In genomic region chr19:17075860-17076538, GRCh38 we compare ENCODE assay signal across 8 cellular contexts. TPM values are rescaled to one million over a fixed set of nuclear protein-coding genes. Genes with fewer than 3 reads are reported as not detected.
DNase-seq lines count a peak whose midpoint lies in the region; ATAC-seq and TF ChIP-seq lines count a peak whose summit lies in the region.

No MANE protein-coding gene starts in this region.

- no peaks in the 10 kb centered on the region for H3K4me1 Mint-ChIP-seq in Caco-2 (ENCODE audit: low read depth, unreplicated experiment)
- H3K4me1 Mint-ChIP-seq in activated CD4-positive, alpha-beta T cell treated with anti-CD3 and anti-CD28 coated beads, Interleukin-2, amount 10 ng/mL, durations not matched to agents 7 days and 5 days = peaks cover 60% of the 10 kb centered on the region

- H3K4me3 Mint-ChIP-seq in Caco-2 (ENCODE audit: unreplicated experiment) = peak overlapping the region; percentile 88
- H3K4me3 Mint-ChIP-seq in activated CD4-positive, alpha-beta T cell treated with anti-CD3 and anti-CD28 coated beads, Interleukin-2, amount 10 ng/mL, durations not matched to agents 7 days and 5 days = peak overlapping the region; percentile 100

- BruUV-seq in Caco-2 (replicated peaks; lab: Mats Ljungman, UMichigan) = no TSS peak

- H3K9me3 Mint-ChIP-seq in Caco-2 (ENCODE audit: unreplicated experiment) = no peaks in the 10 kb centered on the region
- no peaks in the 10 kb centered on the region for H3K9me3 Mint-ChIP-seq in activated CD4-positive, alpha-beta T cell treated with anti-CD3 and anti-CD28 coated beads, Interleukin-2, amount 10 ng/mL, durations not matched to agents 7 days and 5 days

- ATAC-seq in stimulated activated naive CD8-positive, alpha-beta T cell treated with anti-CD3 and anti-CD28 coated beads, Interleukin-15, Interleukin-2, amounts not matched to agents 100 U/mL and 50 U/mL, for 24 hours = no peak
- no peak for ATAC-seq in GM18858 (IDR thresholded peaks at IDR 0.05; ENCODE audit: unreplicated experiment)

- no peaks in the 10 kb centered on the region for H3K27me3 Mint-ChIP-seq in Caco-2 (ENCODE audit: insufficient read depth, unreplicated experiment)
- H3K27me3 Mint-ChIP-seq in activated CD4-positive, alpha-beta T cell treated with anti-CD3 and anti-CD28 coated beads, Interleukin-2, amount 10 ng/mL, durations not matched to agents 7 days and 5 days = no peaks in the 10 kb centered on the region

- intact Hi-C loops in Caco-2 (cut with micrococcal nuclease; ENCODE audit: unreplicated experiment) = loop anchor here (1.0 kb wide), 1 partner anchor 150 kb away; the partner anchor contains the start of gene OCEL1

- H3K4me1 ChIP-seq in Caco-2 (no peaks in the 10 kb centered on the region), mucosa of stomach (ENCODE audit: control insufficient read depth, insufficient read depth, low read length) (peaks cover 47% of the 10 kb centered on the region)
- H3K4me1 ChIP-seq in effector memory CD4-positive, alpha-beta T cell (ENCODE audit: control insufficient read depth, insufficient read depth, low read length, poor library complexity, severe bottlenecking) = peaks cover 34% of the 10 kb centered on the region

- peak overlapping the region; percentile 91 for H3K9ac ChIP-seq in mucosa of stomach (ENCODE audit: low read length)

- POLR2A ChIA-PET in Caco-2 (lab: Charles Lee) = interaction anchor here (0.6 to 2.0 kb wide), 3 partner anchors 9 to 166 kb away, joined by 3 to 5 read pairs (median 3); partner anchors contain the start of gene USE1
- POLR2A ChIA-PET in activated CD4-positive, alpha-beta T cell treated with anti-CD3 and anti-CD28 coated beads, Interleukin-2, amount 10 ng/mL, durations not matched to agents 7 days and 5 days (lab: Charles Lee) = interaction anchor here (0.7 to 1.0 kb wide), 2 partner anchors 49 to 875 kb away, joined by 4 to 8 read pairs; no protein-coding TSS in a partner anchor

- peaks cover 31% of the 10 kb centered on the region for H3K36me3 Mint-ChIP-seq in Caco-2 (ENCODE audit: insufficient read depth, unreplicated experiment)
- peaks cover 25% of the 10 kb centered on the region for H3K36me3 Mint-ChIP-seq in activated CD4-positive, alpha-beta T cell treated with anti-CD3 and anti-CD28 coated beads, Interleukin-2, amount 10 ng/mL, durations not matched to agents 7 days and 5 days (ENCODE audit: low read depth)

- H3K4me3 ChIP-seq in Caco-2 (ENCODE audit: low read depth, low read length) (peak overlapping the region; percentile 88), mucosa of stomach (ENCODE audit: low read length) (peak overlapping the region; percentile 14)
- peak overlapping the region; percentile 92 for H3K4me3 ChIP-seq in effector memory CD4-positive, alpha-beta T cell (ENCODE audit: insufficient read depth, low read depth, low read length, poor library complexity, severe bottlenecking)

- CTCF ChIA-PET in Caco-2 (lab: Charles Lee) = no interaction called here
- CTCF ChIA-PET in activated CD4-positive, alpha-beta T cell treated with anti-CD3 and anti-CD28 coated beads, Interleukin-2, amount 10 ng/mL, durations not matched to agents 7 days and 5 days (lab: Charles Lee) = interaction anchor here (0.8 to 1.2 kb wide), 2 partner anchors 160 to 184 kb away, joined by 3 to 4 read pairs; no protein-coding TSS in a partner anchor

- peak overlapping the region; percentile 92 for H3K27ac Mint-ChIP-seq in Caco-2 (ENCODE audit: unreplicated experiment)
- H3K27ac Mint-ChIP-seq in activated CD4-positive, alpha-beta T cell treated with anti-CD3 and anti-CD28 coated beads, Interleukin-2, amount 10 ng/mL, durations not matched to agents 7 days and 5 days = peak overlapping the region; percentile 95

- H3K9me3 ChIP-seq in Caco-2 = no peaks in the 10 kb centered on the region
- H3K9me3 ChIP-seq in effector memory CD4-positive, alpha-beta T cell (ENCODE audit: control insufficient read depth, low read length) = no peaks in the 10 kb centered on the region
- no peaks in the 10 kb centered on the region for H3K9me3 ChIP-seq in mucosa of stomach (ENCODE audit: control insufficient read depth, low read length)

- H3K27ac ChIP-seq in effector memory CD4-positive, alpha-beta T cell (ENCODE audit: insufficient read depth, low read length, poor library complexity, severe bottlenecking) = peak overlapping the region; percentile 76

- H3K27me3 ChIP-seq in Caco-2 (replicated peaks; ENCODE audit: control insufficient read depth, insufficient read depth, low read length) (no peaks in the 10 kb centered on the region), mucosa of stomach (ENCODE audit: control insufficient read depth, insufficient read depth, low read length) (no peaks in the 10 kb centered on the region)
- H3K27me3 ChIP-seq in effector memory CD4-positive, alpha-beta T cell (replicated peaks; ENCODE audit: control insufficient read depth, insufficient read depth, low read length, poor library complexity, severe bottlenecking) = no peaks in the 10 kb centered on the region

- TF ChIP-seq CTCF in Caco-2 (IDR thresholded peaks at IDR 0.05; ENCODE audit: insufficient read depth in 1 of 2, low read depth in 1 of 2, low read length in 1 of 2, severe bottlenecking in 1 of 2, unreplicated experiment in 1 of 2) = no peak

- H3K36me3 ChIP-seq in Caco-2 (ENCODE audit: control insufficient read depth, insufficient read depth, low read length) (no peaks in the 10 kb centered on the region), mucosa of stomach (ENCODE audit: control insufficient read depth, insufficient read depth, low read length) (no peaks in the 10 kb centered on the region)
- H3K36me3 ChIP-seq in effector memory CD4-positive, alpha-beta T cell (ENCODE audit: control insufficient read depth, insufficient read depth, low read length) = peaks cover 13% of the 10 kb centered on the region

- peak in 1 of 2 experiments; percentile 17 for DNase-seq in Caco-2
- peak; percentile 22 for DNase-seq in LHCN-M2 (ENCODE audit: low read depth)
- DNase-seq in activated CD4-positive, alpha-beta T cell treated with anti-CD3 and anti-CD28 coated beads, Interleukin-2, amount 10 ng/mL, durations not matched to agents 7 days and 5 days = peak; percentile 57
- peak; percentile 34 to 46 (median 37) for DNase-seq in effector memory CD4-positive, alpha-beta T cell
- DNase-seq in stimulated activated naive CD8-positive, alpha-beta T cell treated with anti-CD3 and anti-CD28 coated beads, Interleukin-15, Interleukin-2, amounts not matched to agents 100 U/mL and 50 U/mL, for 24 hours = peak; percentile 61
- no peak for DNase-seq in inferior parietal cortex (ENCODE audit: extremely low spot score)

RNA-seq across cellular contexts. Expression of gene MYO9B, which starts 0.4 kb away (rescaled TPM):
- total RNA-seq in Caco-2 (2022) = 47.6 and 52.8 TPM in 2 replicates
- total RNA-seq in LHCN-M2 (2014; rRNA removed) = 50.7 and 52.1 TPM in 2 replicates
- 48.8 TPM for polyA plus RNA-seq in LHCN-M2 (2012)
- total RNA-seq in activated CD4-positive, alpha-beta T cell treated with anti-CD3 and anti-CD28 coated beads, Interleukin-2, amount 10 ng/mL, durations not matched to agents 7 days and 5 days = 100 to 1,000 TPM; 217 to 218 TPM

RNA-seq across cellular contexts. Expression of gene HAUS8, which starts 0.7 kb away (rescaled TPM):
- total RNA-seq in Caco-2 (2022) (24.4 and 30.6 TPM in 2 replicates), LHCN-M2 (2014; rRNA removed) (16.3 and 19.8 TPM in 2 replicates)
- 14.4 TPM for polyA plus RNA-seq in LHCN-M2 (2012)
- total RNA-seq in activated CD4-positive, alpha-beta T cell treated with anti-CD3 and anti-CD28 coated beads, Interleukin-2, amount 10 ng/mL, durations not matched to agents 7 days and 5 days = 10 to 100 TPM; 46.3 to 47.4 TPM

RNA-seq across cellular contexts. Expression of gene CPAMD8, which starts 49.4 kb away (rescaled TPM):
- total RNA-seq in Caco-2 (2022) (1.1 and 1.3 TPM in 2 replicates), LHCN-M2 (2014; rRNA removed) (0.11 TPM in 1 of 2 replicates, not detected in the other)
- 0.09 TPM for polyA plus RNA-seq in LHCN-M2 (2012)
- under 1 TPM; 0.22 to 0.60 TPM for total RNA-seq in activated CD4-positive, alpha-beta T cell treated with anti-CD3 and anti-CD28 coated beads, Interleukin-2, amount 10 ng/mL, durations not matched to agents 7 days and 5 days

Comparison
In these comparisons a context has a peak if more than half of its experiments do, and no peak if none do; other contexts are left out.
1. H3K4me3 ChIP-seq: peak in every context shown above with its lines; median percentile 92 in effector memory CD4-positive, alpha-beta T cell; 88 in Caco-2; 14 in mucosa of stomach.